In genomic region chr3:67113802-67114407, GRCh38 we compare ENCODE assay signal across 8 cellular contexts.
DNase-seq lines count a peak whose midpoint lies in the region; ATAC-seq and TF ChIP-seq lines count a peak whose summit lies in the region.

No MANE protein-coding gene starts in this region.

- H3K9me3 Mint-ChIP-seq in natural killer cell treated with Interleukin-12 subunit alpha and Interleukin-12 subunit beta and Interleukin-15 and Interleukin-18, amount 100 ng/mL, for 72 hours, result no peaks in the 10 kb centered on the region

- H3K79me2 ChIP-seq in OCI-LY1 (ENCODE audit: insufficient read depth, low read length), result no peaks in the 10 kb centered on the region

- peaks cover 5 to 7% of the 10 kb centered on the region in 2 donors for H3K4me1 Mint-ChIP-seq in natural killer cell treated with Interleukin-12 subunit alpha and Interleukin-12 subunit beta and Interleukin-15 and Interleukin-18, amount 100 ng/mL, for 72 hours (ENCODE audit: low read depth in 2 of 2)

- peak overlapping the region in 1 of 2 donors; percentile 13 for H3K27ac Mint-ChIP-seq in natural killer cell treated with Interleukin-12 subunit alpha and Interleukin-12 subunit beta and Interleukin-15 and Interleukin-18, amount 100 ng/mL, for 72 hours

- no peaks in the 10 kb centered on the region for H3K9me3 ChIP-seq in OCI-LY1 (ENCODE audit: low read length)
- no peaks in the 10 kb centered on the region for H3K9me3 ChIP-seq in esophagus squamous epithelium

- H3K4me3 ChIP-seq in OCI-LY1 (ENCODE audit: low read depth, low read length, poor library complexity, severe bottlenecking), result no peak overlapping the region
- H3K4me3 ChIP-seq in esophagus squamous epithelium, result no peak overlapping the region

- H2AFZ ChIP-seq in OCI-LY1 (ENCODE audit: low read length), result no peak overlapping the region

- H3K27ac ChIP-seq in OCI-LY1 (ENCODE audit: low read depth, low read length, poor library complexity, severe bottlenecking) (no peak overlapping the region), esophagus squamous epithelium (no peak overlapping the region)

- no peaks in the 10 kb centered on the region for H3K27me3 ChIP-seq in OCI-LY1 (ENCODE audit: insufficient read depth, low read length)
- peaks cover 0 to 5% (median 0%) of the 10 kb centered on the region in 4 donors for H3K27me3 ChIP-seq in esophagus squamous epithelium

- intact Hi-C loops in esophagus squamous epithelium (cut with DNase I), result no loop called here

- 5 to 7% methylated on average over 6 of the region's 6 CpGs for WGBS in esophagus squamous epithelium, 2 donors

- TF ChIP-seq CTCF in OCI-LY1 (IDR thresholded peaks at IDR 0.05; ENCODE audit: low read length) (peak; percentile 98), esophagus squamous epithelium (IDR thresholded peaks at IDR 0.05) (peak; percentile 74 to 84 (median 76))

- no peaks in the 10 kb centered on the region for H3K9me2 ChIP-seq in OCI-LY1 (ENCODE audit: low read depth, low read length)

- TF ChIP-seq POLR2A in esophagus squamous epithelium (IDR thresholded peaks at IDR 0.05), result no peak

- H4K20me1 ChIP-seq in OCI-LY1 (ENCODE audit: insufficient read depth, low read length), result no peaks in the 10 kb centered on the region

- peak; percentile 97 for ATAC-seq in GM21447 (IDR thresholded peaks at IDR 0.05; ENCODE audit: unreplicated experiment)
- ATAC-seq in natural killer cell treated with Interleukin-12 subunit alpha and Interleukin-12 subunit beta and Interleukin-15 and Interleukin-18, amount 100 ng/mL, for 72 hours, result peak; percentile 97 to 98

- H3K27me3 Mint-ChIP-seq in natural killer cell treated with Interleukin-12 subunit alpha and Interleukin-12 subunit beta and Interleukin-15 and Interleukin-18, amount 100 ng/mL, for 72 hours, result peaks cover 16 to 24% of the 10 kb centered on the region in 2 donors

- no peak overlapping the region for H3K4me2 ChIP-seq in OCI-LY1 (ENCODE audit: low read length)

- H3K36me3 Mint-ChIP-seq in natural killer cell treated with Interleukin-12 subunit alpha and Interleukin-12 subunit beta and Interleukin-15 and Interleukin-18, amount 100 ng/mL, for 72 hours, result no peaks in the 10 kb centered on the region

- H3K4me1 ChIP-seq in OCI-LY1 (ENCODE audit: insufficient read depth, low read length, severe bottlenecking), result no peaks in the 10 kb centered on the region
- no peaks in the 10 kb centered on the region for H3K4me1 ChIP-seq in esophagus squamous epithelium

- no peak overlapping the region for H3K9ac ChIP-seq in OCI-LY1 (ENCODE audit: low read length)

- DNase-seq in DMS53 (lab: John Stamatoyannopoulos, UW) (peak; percentile 75), HS-5 (ENCODE audit: low read depth) (peak; percentile 82), activated T-cell treated with anti-CD3 and anti-CD28 coated beads for 24 hours (ENCODE audit: low read depth) (peak; percentile 80), esophagus squamous epithelium (lab: John Stamatoyannopoulos, UW) (peak; percentile 1)
- DNase-seq in natural killer cell treated with Interleukin-12 subunit alpha and Interleukin-12 subunit beta and Interleukin-15 and Interleukin-18, amount 100 ng/mL, for 72 hours (ENCODE audit: low spot score), result peak; percentile 84
- DNase-seq in stimulated activated naive CD4-positive, alpha-beta T cell treated with Interleukin-2 at 50 U/mL for 16 hours (lab: John Stamatoyannopoulos, UW), result peak; percentile 65

- H3K36me3 ChIP-seq in OCI-LY1 (ENCODE audit: insufficient read depth, low read length), result no peaks in the 10 kb centered on the region
- H3K36me3 ChIP-seq in esophagus squamous epithelium, result no peaks in the 10 kb centered on the region

- no peak overlapping the region for H3K4me3 Mint-ChIP-seq in natural killer cell treated with Interleukin-12 subunit alpha and Interleukin-12 subunit beta and Interleukin-15 and Interleukin-18, amount 100 ng/mL, for 72 hours

- H3F3A ChIP-seq in OCI-LY1 (ENCODE audit: insufficient read depth, low read length), result no peaks in the 10 kb centered on the region

Comparison
In these comparisons a context has a peak if more than half of its experiments do, and no peak if none do; other contexts are left out.
1. DNase-seq: peak in every context shown above with its lines; median percentile 84 in natural killer cell treated with Interleukin-12 subunit alpha and Interleukin-12 subunit beta and Interleukin-15 and Interleukin-18, amount 100 ng/mL, for 72 hours; 82 in HS-5; 80 in activated T-cell treated with anti-CD3 and anti-CD28 coated beads for 24 hours; 75 in DMS53; 65 in stimulated activated naive CD4-positive, alpha-beta T cell treated with Interleukin-2 at 50 U/mL for 16 hours; 1 in esophagus squamous epithelium.